Comparison of ENCODE assay signal across 7 cellular contexts in the genomic region with DNA sequence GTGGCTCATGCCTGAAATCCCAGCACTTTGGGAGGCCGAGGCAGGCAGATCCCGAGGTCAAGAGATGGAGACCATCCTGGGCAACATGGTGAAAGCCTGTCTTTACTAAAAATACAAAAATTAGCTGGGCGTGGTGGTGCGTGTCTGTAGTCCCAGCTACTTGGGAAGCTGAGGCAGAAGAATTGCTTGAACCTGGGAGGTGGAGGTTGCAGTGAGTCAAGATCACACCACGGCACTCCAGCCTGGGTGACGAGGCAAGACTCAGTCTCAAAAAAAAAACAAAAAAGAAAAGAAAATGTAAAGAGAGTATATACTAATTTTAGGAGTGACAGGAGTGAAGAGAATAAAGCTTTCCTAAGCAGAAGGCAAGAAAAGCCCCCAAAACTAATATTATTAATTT. TPM values are rescaled to one million over a fixed set of nuclear protein-coding genes. Genes with fewer than 3 reads are reported as not detected.
DNase-seq lines count a peak whose midpoint lies in the region; ATAC-seq and TF ChIP-seq lines count a peak whose summit lies in the region.
"Not testable (repeated sequence)": the region's sequence is repeated elsewhere in the genome, so short reads cannot be mapped to it uniquely, and the experiment has no call there.

No MANE protein-coding gene starts in this region.

- peak overlapping the region; percentile 17 for H3K27ac ChIP-seq in CD4-positive, alpha-beta T cell (ENCODE audit: low read depth, low read length)
- peak overlapping the region; percentile 84; the same call in 1 of the 2 replicates for H3K27ac ChIP-seq in VCaP
- H3K27ac ChIP-seq in effector memory CD4-positive, alpha-beta T cell (ENCODE audit: insufficient read depth, low read length, poor library complexity, severe bottlenecking), result peak overlapping the region; percentile 87
- peak overlapping the region; percentile 44 for H3K27ac ChIP-seq in neutrophil

- H3K4me3 ChIP-seq in effector memory CD4-positive, alpha-beta T cell (ENCODE audit: insufficient read depth, low read depth, low read length, poor library complexity, severe bottlenecking), result peak overlapping the region; percentile 5
- H3K4me3 ChIP-seq in neutrophil (ENCODE audit: low read depth in 1 of 2, low read length in 1 of 2), result peak overlapping the region in 1 of 2 experiments; percentile 16

- ATAC-seq in CD4-positive, alpha-beta T cell (ENCODE audit: poor library complexity), result not testable (repeated sequence)

- H3K9me3 Mint-ChIP-seq in CD4-positive, alpha-beta T cell; IgD-negative memory B cell: not testable (repeated sequence)

- peak in 1 of 10 experiments; percentile 23 for DNase-seq in CD4-positive, alpha-beta T cell
- peak; percentile 32 for DNase-seq in activated CD8-positive, alpha-beta memory T cell treated with anti-CD3 and anti-CD28 coated beads, Interleukin-2, amount 50 U/mL, for 4 hours
- DNase-seq in activated naive CD4-positive, alpha-beta T cell treated with anti-CD3 and anti-CD28 coated beads, Interleukin-2, amount 50 U/mL, for 16 hours, result peak; percentile 29
- peak in 1 of 3 donors; percentile 10 for DNase-seq in effector memory CD4-positive, alpha-beta T cell

- peaks cover 66% of the 10 kb centered on the region for H3K4me1 Mint-ChIP-seq in CD4-positive, alpha-beta T cell (ENCODE audit: low read depth)
- peaks cover 55 to 61% (median 60%) of the 10 kb centered on the region in 3 donors for H3K4me1 Mint-ChIP-seq in IgD-negative memory B cell

- H3K9me3 ChIP-seq in CD4-positive, alpha-beta T cell (ENCODE audit: control insufficient read depth, low read length); effector memory CD4-positive, alpha-beta T cell (ENCODE audit: control insufficient read depth, low read length); neutrophil: not testable (repeated sequence)

- peak overlapping the region; percentile 92 for H3K27ac Mint-ChIP-seq in CD4-positive, alpha-beta T cell
- H3K27ac Mint-ChIP-seq in IgD-negative memory B cell, result peak overlapping the region; percentile 82 to 92 (median 91)

- POLR2A ChIA-PET in CD4-positive, alpha-beta T cell (lab: Charles Lee), result interaction anchor here (0.9 to 8.1 kb wide), 4 partner anchors 11 to 83 kb away, joined by 3 to 152 read pairs (median 8); a partner anchor contains a TSS

- not testable (repeated sequence) for H3K36me3 ChIP-seq in effector memory CD4-positive, alpha-beta T cell (ENCODE audit: control insufficient read depth, insufficient read depth, low read length); neutrophil

- H3K4me3 Mint-ChIP-seq in CD4-positive, alpha-beta T cell, result peak overlapping the region; percentile 92
- peak overlapping the region; percentile 71 to 92 (median 81) for H3K4me3 Mint-ChIP-seq in IgD-negative memory B cell

- intact Hi-C loops in CD4-positive, alpha-beta T cell (cut with DNase I, micrococcal nuclease), result loop anchor here in 1 of 2 experiments (5.0 kb wide), 1 partner anchor 39 kb away; a partner anchor contains a TSS

- not testable (repeated sequence) for TF ChIP-seq CTCF in CD4-positive, alpha-beta T cell (IDR thresholded peaks at IDR 0.05); VCaP (conservative IDR thresholded peaks at IDR 0.05); neutrophil (IDR thresholded peaks at IDR 0.05)

- H3K27me3 Mint-ChIP-seq in CD4-positive, alpha-beta T cell; IgD-negative memory B cell: not testable (repeated sequence)

- CTCF ChIA-PET in CD4-positive, alpha-beta T cell (lab: Charles Lee), result interaction anchor here (0.5 to 1.6 kb wide), 3 partner anchors 10 to 77 kb away, joined by 3 to 4 read pairs (median 3); no protein-coding TSS in a partner anchor

- not testable (repeated sequence) for H3K27me3 ChIP-seq in CD4-positive, alpha-beta T cell (ENCODE audit: control insufficient read depth, insufficient read depth, low read length); effector memory CD4-positive, alpha-beta T cell (replicated peaks; ENCODE audit: control insufficient read depth, insufficient read depth, low read length, poor library complexity, severe bottlenecking); neutrophil

- peaks cover 79% of the 10 kb centered on the region for H3K36me3 Mint-ChIP-seq in CD4-positive, alpha-beta T cell (ENCODE audit: low read depth)
- not testable (repeated sequence) for H3K36me3 Mint-ChIP-seq in IgD-negative memory B cell

- peaks cover 31% of the 10 kb centered on the region for H3K4me1 ChIP-seq in effector memory CD4-positive, alpha-beta T cell (ENCODE audit: control insufficient read depth, insufficient read depth, low read length, poor library complexity, severe bottlenecking)
- H3K4me1 ChIP-seq in neutrophil (ENCODE audit: control insufficient read depth in 1 of 2, insufficient read depth in 1 of 2, low read depth in 1 of 2, low read length in 1 of 2), result peaks cover 95 to 97% of the 10 kb centered on the region in 2 experiments

RNA-seq across cellular contexts. Expression of a gene that starts 41.0 kb away (rescaled TPM):
- total RNA-seq in CD4-positive, alpha-beta T cell, result 100 to 1,000 TPM; 354 to 358 TPM
- 148 TPM for polyA plus RNA-seq in IgD-negative memory B cell

Comparison
In these comparisons a context has a peak if more than half of its experiments do, and no peak if none do; other contexts are left out.
1. H3K27ac ChIP-seq: peak in every context shown above with its lines; median percentile 87 in effector memory CD4-positive, alpha-beta T cell; 84 in VCaP; 44 in neutrophil; 17 in CD4-positive, alpha-beta T cell.